In genomic region chr19:54448037-54448773, GRCh38 we compare ENCODE assay signal across 8 cellular contexts. TPM values are rescaled to one million over a fixed set of nuclear protein-coding genes. Genes with fewer than 3 reads are reported as not detected.
A peak's percentile ranks its signal among the peaks of the same experiment; 100 is the strongest.
DNase-seq lines count a peak whose midpoint lies in the region; ATAC-seq and TF ChIP-seq lines count a peak whose summit lies in the region.

No MANE protein-coding gene starts in this region.

- H3K79me2 ChIP-seq in GM23338 (replicated peaks; ENCODE audit: insufficient read depth) (peaks cover 61% of the 10 kb centered on the region), neural progenitor cell (ENCODE audit: low read depth) (peaks cover 68% of the 10 kb centered on the region)

- peaks cover 43 to 63% of the 10 kb centered on the region in 2 donors for H3K36me3 Mint-ChIP-seq in CD14-positive monocyte
- peaks cover 49% of the 10 kb centered on the region for H3K36me3 Mint-ChIP-seq in GM23338 (ENCODE audit: low read depth)
- H3K36me3 Mint-ChIP-seq in activated naive CD4-positive, alpha-beta T cell treated with anti-CD3 and anti-CD28 coated beads for 36 hours (ENCODE audit: low read depth): peaks cover 45% of the 10 kb centered on the region
- peaks cover 23% of the 10 kb centered on the region for H3K36me3 Mint-ChIP-seq in neural progenitor cell

- H4K20me1 ChIP-seq in GM23338 (replicated peaks; ENCODE audit: insufficient read depth) (peaks cover 36% of the 10 kb centered on the region), neural progenitor cell (ENCODE audit: low read depth) (peaks cover 49% of the 10 kb centered on the region)

- no peaks in the 10 kb centered on the region for H3K9me2 ChIP-seq in GM23338 (ENCODE audit: insufficient read depth)

- H3K27me3 ChIP-seq in GM23338 (ENCODE audit: insufficient read depth) (no peaks in the 10 kb centered on the region), neural progenitor cell (no peaks in the 10 kb centered on the region), uterus (no peaks in the 10 kb centered on the region)

- H3K27me3 Mint-ChIP-seq in CD14-positive monocyte (ENCODE audit: low read depth in 3 of 3) (peaks cover 0 to 3% (median 2%) of the 10 kb centered on the region in 3 donors), GM23338 (ENCODE audit: insufficient read depth, low read depth, poor library complexity) (peaks cover 15% of the 10 kb centered on the region), neural progenitor cell (ENCODE audit: insufficient read depth, low read depth) (peaks cover 10% of the 10 kb centered on the region)
- H3K27me3 Mint-ChIP-seq in activated naive CD4-positive, alpha-beta T cell treated with anti-CD3 and anti-CD28 coated beads for 36 hours (ENCODE audit: low read depth): no peaks in the 10 kb centered on the region

- H3K4me3 ChIP-seq in GM23338 (peak overlapping the region; percentile 97), neural progenitor cell (peak overlapping the region; percentile 74), uterus (peak overlapping the region; percentile 79 to 89)

- intact Hi-C loops in CD14-positive monocyte (cut with micrococcal nuclease) (loop anchor here (2.0 to 10.0 kb wide), 3 partner anchors 15 to 253 kb away; partner anchors contain the start of genes LENG9 (in 1 of the 2) and TSEN34 (in 1 of the 2)), uterus (cut with DNase I; ENCODE audit: low total_unique reads) (no loop called here)
- intact Hi-C loops in activated naive CD4-positive, alpha-beta T cell treated with anti-CD3 and anti-CD28 coated beads for 36 hours (cut with micrococcal nuclease): loop anchor here (2.0 to 10.0 kb wide), 5 partner anchors 121 to 615 kb away; partner anchors contain the start of genes PRPF31, RDH13, TFPT and TSEN34

- H3K4me3 Mint-ChIP-seq in CD14-positive monocyte (peak overlapping the region; percentile 98 to 99), GM23338 (peak overlapping the region; percentile 98), neural progenitor cell (peak overlapping the region; percentile 97)
- peak overlapping the region; percentile 100 for H3K4me3 Mint-ChIP-seq in activated naive CD4-positive, alpha-beta T cell treated with anti-CD3 and anti-CD28 coated beads for 36 hours

- H3K36me3 ChIP-seq in GM23338 (ENCODE audit: insufficient read depth): peaks cover 18% of the 10 kb centered on the region
- no peaks in the 10 kb centered on the region for H3K36me3 ChIP-seq in neural progenitor cell
- no peaks in the 10 kb centered on the region for H3K36me3 ChIP-seq in uterus

- H3K4me1 Mint-ChIP-seq in CD14-positive monocyte (peaks cover 35% of the 10 kb centered on the region), GM23338 (peaks cover 19% of the 10 kb centered on the region), neural progenitor cell (peaks cover 33% of the 10 kb centered on the region)
- peaks cover 46% of the 10 kb centered on the region for H3K4me1 Mint-ChIP-seq in activated naive CD4-positive, alpha-beta T cell treated with anti-CD3 and anti-CD28 coated beads for 36 hours (ENCODE audit: low read depth)

- peak overlapping the region; percentile 95 for H2AFZ ChIP-seq in GM23338
- H2AFZ ChIP-seq in neural progenitor cell (replicated peaks): peak overlapping the region; percentile 80

- H3F3A ChIP-seq in GM23338 (replicated peaks; ENCODE audit: low read depth): no peaks in the 10 kb centered on the region
- no peaks in the 10 kb centered on the region for H3F3A ChIP-seq in neural progenitor cell (ENCODE audit: low read depth)

- H3K9me3 ChIP-seq in neural progenitor cell (ENCODE audit: low read depth): no peaks in the 10 kb centered on the region
- no peaks in the 10 kb centered on the region for H3K9me3 ChIP-seq in uterus

- peaks cover 0 to 5% (median 0%) of the 10 kb centered on the region in 7 donors for H3K9me3 Mint-ChIP-seq in CD14-positive monocyte
- peaks cover 12% of the 10 kb centered on the region for H3K9me3 Mint-ChIP-seq in GM23338
- H3K9me3 Mint-ChIP-seq in activated naive CD4-positive, alpha-beta T cell treated with anti-CD3 and anti-CD28 coated beads for 36 hours: no peaks in the 10 kb centered on the region
- no peaks in the 10 kb centered on the region for H3K9me3 Mint-ChIP-seq in neural progenitor cell

- ATAC-seq in GM23338: peak; percentile 54
- no peak for ATAC-seq in HG03196 (IDR thresholded peaks at IDR 0.05; ENCODE audit: unreplicated experiment)

- H3K27ac Mint-ChIP-seq in CD14-positive monocyte: peak overlapping the region; percentile 99 to 100 (median 100)
- peak overlapping the region; percentile 99 for H3K27ac Mint-ChIP-seq in GM23338
- H3K27ac Mint-ChIP-seq in activated naive CD4-positive, alpha-beta T cell treated with anti-CD3 and anti-CD28 coated beads for 36 hours: peak overlapping the region; percentile 99
- peak overlapping the region; percentile 94 for H3K27ac Mint-ChIP-seq in neural progenitor cell

- CTCF ChIA-PET in activated naive CD4-positive, alpha-beta T cell treated with anti-CD3 and anti-CD28 coated beads for 36 hours (lab: Charles Lee): interaction anchor here (0.8 to 2.2 kb wide), 3 partner anchors 9 to 32 kb away, joined by 3 to 13 read pairs (median 3); no protein-coding TSS in a partner anchor

- H3K27ac ChIP-seq in GM23338 (ENCODE audit: low read depth): peak overlapping the region; percentile 89
- no peak overlapping the region for H3K27ac ChIP-seq in neural progenitor cell
- peak overlapping the region; percentile 85 to 96 for H3K27ac ChIP-seq in uterus

- peak overlapping the region; percentile 16 for H3K9ac ChIP-seq in neural progenitor cell

- H3K4me1 ChIP-seq in GM23338 (ENCODE audit: insufficient read depth) (peaks cover 9% of the 10 kb centered on the region), neural progenitor cell (no peaks in the 10 kb centered on the region), uterus (peaks cover 11 to 20% of the 10 kb centered on the region in 2 donors)

- H3K4me2 ChIP-seq in GM23338: peak overlapping the region; percentile 96
- peak overlapping the region; percentile 98 for H3K4me2 ChIP-seq in neural progenitor cell

- TF ChIP-seq CTCF in CD14-positive monocyte (IDR thresholded peaks at IDR 0.05): no peak
- no peak for TF ChIP-seq CTCF in GM23338 (conservative IDR thresholded peaks at IDR 0.05; ENCODE audit: low read depth in 2 of 2)
- no peak for TF ChIP-seq CTCF in neural progenitor cell (IDR thresholded peaks at IDR 0.05)
- TF ChIP-seq CTCF in uterus (IDR thresholded peaks at IDR 0.05): peak in 1 of 4 experiments; percentile 11

- DNase-seq in CD14-positive monocyte (ENCODE audit: low spot score) (peak; percentile 64), GM23338 (ENCODE audit: low spot score) (peak; percentile 74), NCI-H82 treated with DMSO at 0.1 percent for 48 hours (lab: John Stamatoyannopoulos, UW; ENCODE audit: unreplicated experiment) (peak; percentile 12), germinal center (ENCODE audit: low spot score) (peak; percentile 30), neural progenitor cell (ENCODE audit: low spot score) (peak; percentile 75), uterus (peak; percentile 53 to 58)
- DNase-seq in activated naive CD4-positive, alpha-beta T cell treated with anti-CD3 and anti-CD28 coated beads for 36 hours: peak; percentile 55

- TF ChIP-seq POLR2A in uterus (IDR thresholded peaks at IDR 0.05): no peak

TF ChIP-seq in GM23338, 12 proteins besides CTCF, POLR2A, EP300 and RAD21 (continues in another document):
- TF ChIP-seq ZNF114 (CRISPR knock-in tag; IDR thresholded peaks at IDR 0.05) (no peak), POLR2AphosphoS5 (IDR thresholded peaks at IDR 0.05; ENCODE audit: low read depth) (no peak), NANOG (IDR thresholded peaks at IDR 0.05; ENCODE audit: borderline replicate concordance) (no peak)

RNA-seq across cellular contexts. Expression of gene LENG8, which starts 0.8 kb away (rescaled TPM):
- polyA plus RNA-seq in CD14-positive monocyte (1 to 10 TPM; 3.6 to 5.8 TPM), GM23338 (2016; fragmentation: Nextera tagmentation; extraction: Ambion mirVana) (41.2 and 42.1 TPM in 2 replicates)
- total RNA-seq in GM23338 (2014; rRNA removed; shearing (Covaris generic)): 45.6 and 74.3 TPM in 2 replicates
- total RNA-seq in activated naive CD4-positive, alpha-beta T cell treated with anti-CD3 and anti-CD28 coated beads for 36 hours: 100 to 1,000 TPM; 171 to 175 TPM
- total RNA-seq in neural progenitor cell (ENCODE audit: low replicate concordance) (36.6 and 90.1 TPM in 2 replicates), uterus (100 to 1,000 TPM in 2 of 4 donors, 10 to 100 TPM in 2; 58.1 to 275 (median 91.4) TPM)

RNA-seq across cellular contexts. Expression of gene LENG9, which starts 15.4 kb away (rescaled TPM):
- polyA plus RNA-seq in CD14-positive monocyte (under 1 TPM in 1 of 2 donors, not detected in 1; 0.15 TPM), GM23338 (2016; fragmentation: Nextera tagmentation; extraction: Ambion mirVana) (0.26 and 0.52 TPM in 2 replicates)
- total RNA-seq in GM23338 (2014; rRNA removed; shearing (Covaris generic)): 3.3 and 6.4 TPM in 2 replicates
- 1 to 10 TPM; 5.7 to 7.1 TPM for total RNA-seq in activated naive CD4-positive, alpha-beta T cell treated with anti-CD3 and anti-CD28 coated beads for 36 hours
- total RNA-seq in neural progenitor cell (ENCODE audit: low replicate concordance) (0.79 and 4.0 TPM in 2 replicates), uterus (1 to 10 TPM in 3 of 4 donors, not detected in 1; 3.7 to 7.1 (median 3.8) TPM)

RNA-seq across cellular contexts. Expression of gene CDC42EP5, which starts 24.9 kb away (rescaled TPM):
- polyA plus RNA-seq in CD14-positive monocyte (not detected), GM23338 (2016; fragmentation: Nextera tagmentation; extraction: Ambion mirVana) (1.4 and 2.3 TPM in 2 replicates)
- 0.35 and 3.4 TPM in 2 replicates for total RNA-seq in GM23338 (2014; rRNA removed; shearing (Covaris generic))
- total RNA-seq in activated naive CD4-positive, alpha-beta T cell treated with anti-CD3 and anti-CD28 coated beads for 36 hours: not detected
- total RNA-seq in neural progenitor cell (ENCODE audit: low replicate concordance) (1.1 TPM in 1 of 2 replicates, not detected in the other), uterus (10 to 100 TPM in 2 of 4 donors, 1 to 10 TPM in 2; 1.8 to 39.8 (median 16.1) TPM)

RNA-seq across cellular contexts. Expression of gene TTYH1, which starts 32.9 kb away (rescaled TPM):
- polyA plus RNA-seq in CD14-positive monocyte: not detected
- 31.8 and 40.8 TPM in 2 replicates for total RNA-seq in GM23338 (2014; rRNA removed; shearing (Covaris generic))
- 18.2 and 21.5 TPM in 2 replicates for polyA plus RNA-seq in GM23338 (2016; fragmentation: Nextera tagmentation; extraction: Ambion mirVana)
- total RNA-seq in activated naive CD4-positive, alpha-beta T cell treated with anti-CD3 and anti-CD28 coated beads for 36 hours: not detected
- total RNA-seq in neural progenitor cell (ENCODE audit: low replicate concordance): 34.2 and 128 TPM in 2 replicates
- 10 to 100 TPM in 1 of 4 donors, 1 to 10 TPM in 1, not detected in 2; 1.9 to 10.2 TPM for total RNA-seq in uterus

RNA-seq across cellular contexts. Expression of gene LAIR2, which starts 54.4 kb away (rescaled TPM):
- under 1 TPM in 1 of 2 donors, not detected in 1; 0.38 TPM for polyA plus RNA-seq in CD14-positive monocyte
- total RNA-seq in GM23338 (2014; rRNA removed; shearing (Covaris generic)): not detected in 2 replicates
- polyA plus RNA-seq in GM23338 (2016; fragmentation: Nextera tagmentation; extraction: Ambion mirVana): not detected in 2 replicates
- under 1 TPM; 0.45 to 0.69 TPM for total RNA-seq in activated naive CD4-positive, alpha-beta T cell treated with anti-CD3 and anti-CD28 coated beads for 36 hours
- total RNA-seq in neural progenitor cell (ENCODE audit: low replicate concordance): not detected in 2 replicates
- total RNA-seq in uterus: not detected

Comparison
In these comparisons a context has a peak if more than half of its experiments do, and no peak if none do; other contexts are left out.
1. DNase-seq: peak in every context shown above with its lines; median percentile 75 in neural progenitor cell; 74 in GM23338; 64 in CD14-positive monocyte; 56 in uterus; 55 in activated naive CD4-positive, alpha-beta T cell treated with anti-CD3 and anti-CD28 coated beads for 36 hours; 30 in germinal center; 12 in NCI-H82 treated with DMSO at 0.1 percent for 48 hours.